ENCODE assay signal across 13 cellular contexts in the genomic region with DNA sequence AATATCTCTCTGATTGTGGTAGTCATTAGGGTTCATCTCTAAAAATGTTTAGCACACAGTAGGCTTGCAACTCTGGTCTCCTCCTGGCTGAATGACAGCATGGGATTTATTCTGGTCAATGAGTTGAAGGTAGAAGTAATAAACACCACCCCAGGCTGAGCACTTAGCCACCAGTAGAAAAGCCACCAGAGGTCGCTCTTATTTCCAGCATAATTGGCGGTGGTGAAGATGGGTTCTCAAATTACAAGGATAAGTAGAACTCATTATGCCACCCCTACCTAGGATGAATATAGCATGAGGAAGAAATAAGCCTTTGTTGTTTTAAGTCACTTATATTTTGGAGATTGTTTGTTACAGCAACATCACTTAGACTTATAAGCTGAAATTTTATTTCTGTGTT.
DNase-seq lines count a peak whose midpoint lies in the region; ATAC-seq and TF ChIP-seq lines count a peak whose summit lies in the region.
"Had no signal": no experiment of that assay in that cellular context is flagged by ENCODE, and none has a peak within 500 bp of the region (broad histone marks: within the 10 kb centered on the region; RNA-seq: fewer than 3 reads in every experiment).

No MANE protein-coding gene starts in this region.

- no peaks in the 10 kb centered on the region for H3K9me3 Mint-ChIP-seq in HFFc6
- peaks cover 5% of the 10 kb centered on the region for H3K9me3 Mint-ChIP-seq in activated CD4-positive, alpha-beta T cell treated with anti-CD3 and anti-CD28 coated beads, Interleukin-2, amount 10 ng/mL, durations not matched to agents 24 days and 14 days

- no peak overlapping the region for H3K27ac Mint-ChIP-seq in HFFc6
- H3K27ac Mint-ChIP-seq in activated CD4-positive, alpha-beta T cell treated with anti-CD3 and anti-CD28 coated beads, Interleukin-2, amount 10 ng/mL, durations not matched to agents 24 days and 14 days = no peak overlapping the region
- H3K27ac Mint-ChIP-seq: activated CD4-positive, alpha-beta memory T cell treated with anti-CD3 and anti-CD28 coated beads, Interleukin-2, amount 10 ng/mL, durations not matched to agents 7 days and 5 days; naive thymus-derived CD8-positive, alpha-beta T cell had no signal

- H3K4me3 Mint-ChIP-seq in HFFc6 = no peak overlapping the region
- H3K4me3 Mint-ChIP-seq in activated CD4-positive, alpha-beta T cell treated with anti-CD3 and anti-CD28 coated beads, Interleukin-2, amount 10 ng/mL, durations not matched to agents 24 days and 14 days = no peak overlapping the region
- H3K4me3 Mint-ChIP-seq: activated CD4-positive, alpha-beta memory T cell treated with anti-CD3 and anti-CD28 coated beads, Interleukin-2, amount 10 ng/mL, durations not matched to agents 7 days and 5 days; central memory CD8-positive, alpha-beta T cell; naive thymus-derived CD8-positive, alpha-beta T cell had no signal

- no peaks in the 10 kb centered on the region for H3K4me1 Mint-ChIP-seq in HFFc6 (ENCODE audit: low read depth)
- H3K4me1 Mint-ChIP-seq in activated CD4-positive, alpha-beta T cell treated with anti-CD3 and anti-CD28 coated beads, Interleukin-2, amount 10 ng/mL, durations not matched to agents 24 days and 14 days = no peaks in the 10 kb centered on the region
- H3K4me1 Mint-ChIP-seq: activated CD4-positive, alpha-beta memory T cell treated with anti-CD3 and anti-CD28 coated beads, Interleukin-2, amount 10 ng/mL, durations not matched to agents 7 days and 5 days; central memory CD8-positive, alpha-beta T cell; naive thymus-derived CD8-positive, alpha-beta T cell had no signal

- TF ChIP-seq CTCF in HFFc6 (IDR thresholded peaks at IDR 0.05) = peak; percentile 64

- no peak for ATAC-seq in GM21390 (IDR thresholded peaks at IDR 0.05; ENCODE audit: unreplicated experiment)
- ATAC-seq: naive thymus-derived CD8-positive, alpha-beta T cell had no signal

- DNase-seq in ELF-1 (ENCODE audit: low read depth, low spot score) (peak; percentile 53), HFFc6 (no peak), OCI-M1 (lab: John Stamatoyannopoulos, UW) (peak; percentile 30), iPS DF 19.7 (ENCODE audit: low read depth, low spot score) (peak; percentile 20), HPDE6-E6E7 (ENCODE audit: extremely low spot score) (no peak), NCI-H345 (lab: John Stamatoyannopoulos, UW) (no peak)
- DNase-seq in activated CD4-positive, alpha-beta T cell treated with anti-CD3 and anti-CD28 coated beads, Interleukin-2, amount 10 ng/mL, durations not matched to agents 24 days and 14 days = no peak
- DNase-seq: activated CD4-positive, alpha-beta memory T cell treated with anti-CD3 and anti-CD28 coated beads, Interleukin-2, amount 10 ng/mL, durations not matched to agents 7 days and 5 days; activated naive CD4-positive, alpha-beta T cell treated with Interleukin-2 at 50 U/mL for 16 hours; naive thymus-derived CD8-positive, alpha-beta T cell; substantia nigra had no signal

- no peaks in the 10 kb centered on the region for H3K36me3 Mint-ChIP-seq in HFFc6 (ENCODE audit: low read depth)
- no peaks in the 10 kb centered on the region for H3K36me3 Mint-ChIP-seq in activated CD4-positive, alpha-beta T cell treated with anti-CD3 and anti-CD28 coated beads, Interleukin-2, amount 10 ng/mL, durations not matched to agents 24 days and 14 days (ENCODE audit: low read depth)
- H3K36me3 Mint-ChIP-seq: naive thymus-derived CD8-positive, alpha-beta T cell had no signal

- intact Hi-C loops in activated CD4-positive, alpha-beta T cell treated with anti-CD3 and anti-CD28 coated beads, Interleukin-2, amount 10 ng/mL, durations not matched to agents 24 days and 14 days (cut with micrococcal nuclease) = no loop called here

- no peaks in the 10 kb centered on the region for H3K27me3 Mint-ChIP-seq in HFFc6 (ENCODE audit: insufficient read depth)
- H3K27me3 Mint-ChIP-seq in activated CD4-positive, alpha-beta T cell treated with anti-CD3 and anti-CD28 coated beads, Interleukin-2, amount 10 ng/mL, durations not matched to agents 24 days and 14 days = no peaks in the 10 kb centered on the region
- H3K27me3 Mint-ChIP-seq: activated CD4-positive, alpha-beta memory T cell treated with anti-CD3 and anti-CD28 coated beads, Interleukin-2, amount 10 ng/mL, durations not matched to agents 7 days and 5 days; central memory CD8-positive, alpha-beta T cell had no signal

Comparison
In these comparisons a context has a peak if more than half of its experiments do, and no peak if none do; other contexts are left out.
1. DNase-seq: peak in ELF-1 (single experiment), OCI-M1 (single experiment) and iPS DF 19.7 (single experiment); none in HFFc6 (single experiment), HPDE6-E6E7 (single experiment), activated CD4-positive, alpha-beta T cell treated with anti-CD3 and anti-CD28 coated beads, Interleukin-2, amount 10 ng/mL, durations not matched to agents 24 days and 14 days (single experiment) and NCI-H345 (single experiment).